Comparison of ENCODE assay signal across 15 cellular contexts in the genomic region with DNA sequence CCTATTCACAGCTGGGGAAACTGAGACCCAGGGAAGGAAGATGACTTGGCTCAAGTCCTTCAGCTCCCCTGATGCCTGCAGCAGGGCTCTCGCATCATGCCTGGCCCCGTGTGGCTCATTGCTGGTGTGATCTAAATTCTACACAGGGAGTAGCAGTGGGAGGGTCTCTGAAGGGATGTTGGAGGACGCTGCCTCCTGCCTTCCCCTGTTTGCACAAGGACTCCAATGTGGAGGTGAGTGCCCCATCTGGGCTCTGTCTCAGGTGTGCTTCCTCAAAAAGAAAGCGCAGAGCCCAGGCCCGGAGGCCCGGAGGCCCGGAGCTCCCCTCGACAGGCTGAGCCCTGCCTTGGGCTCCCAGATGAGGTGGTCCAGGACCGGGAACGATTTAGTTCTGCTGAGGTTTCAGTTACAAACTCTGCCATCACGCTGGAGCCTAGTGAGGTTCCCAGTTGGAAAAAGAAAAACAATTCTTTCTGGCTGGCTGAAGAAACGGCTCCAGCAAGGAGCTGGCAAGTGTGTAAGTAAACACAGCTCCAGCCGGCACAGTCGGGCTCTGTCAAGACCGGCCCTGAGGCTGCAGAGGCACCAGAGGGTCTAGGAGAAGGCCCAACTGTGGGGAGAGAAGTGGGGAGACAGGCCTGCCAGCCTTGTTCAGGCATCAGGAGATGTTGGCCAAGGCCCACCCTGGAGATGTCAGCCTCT. TPM values are rescaled to one million over a fixed set of nuclear protein-coding genes. Genes with fewer than 3 reads are reported as not detected.
A peak's percentile ranks its signal among the peaks of the same experiment; 100 is the strongest.
DNase-seq lines count a peak whose midpoint lies in the region; ATAC-seq and TF ChIP-seq lines count a peak whose summit lies in the region.
"Had no signal": no experiment of that assay in that cellular context is flagged by ENCODE, and none has a peak within 500 bp of the region (broad histone marks: within the 10 kb centered on the region; RNA-seq: fewer than 3 reads in every experiment).

No MANE protein-coding gene starts in this region.

- no peaks in the 10 kb centered on the region for H3K27me3 Mint-ChIP-seq in T-helper 17 cell
- no peaks in the 10 kb centered on the region for H3K27me3 Mint-ChIP-seq in stimulated activated naive B cell treated with anti-CD40 and anti-IgM and Interleukin-4, amounts not matched to agents 10 μg/mL and 1 μg/mL and 100 μg/mL, for 72 hours
- H3K27me3 Mint-ChIP-seq in activated CD4-positive, alpha-beta memory T cell treated with anti-CD3 and anti-CD28 coated beads for 36 hours = no peaks in the 10 kb centered on the region
- peaks cover 17% of the 10 kb centered on the region for H3K27me3 Mint-ChIP-seq in GM23338 (ENCODE audit: insufficient read depth, low read depth, poor library complexity)
- H3K27me3 Mint-ChIP-seq: activated naive CD4-positive, alpha-beta T cell treated with anti-CD3 and anti-CD28 coated beads, Interleukin-2, amount 10 ng/mL, durations not matched to agents 7 days and 5 days had no signal

- H4K20me1 ChIP-seq in GM23338 (replicated peaks; ENCODE audit: insufficient read depth) = no peaks in the 10 kb centered on the region; the same call in 1 of the 2 replicates

- H3K36me3 ChIP-seq in GM23338 (ENCODE audit: insufficient read depth) = no peaks in the 10 kb centered on the region; the same call in none of the 2 replicates

- H3K27me3 ChIP-seq in layer of hippocampus (ENCODE audit: control insufficient read depth, insufficient read depth, low read length) (no peaks in the 10 kb centered on the region), GM23338 (ENCODE audit: insufficient read depth) (no peaks in the 10 kb centered on the region)

- no peaks in the 10 kb centered on the region for H3K79me2 ChIP-seq in GM23338 (replicated peaks; ENCODE audit: insufficient read depth)

- no peak for TF ChIP-seq CTCF in GM23338 (conservative IDR thresholded peaks at IDR 0.05; ENCODE audit: low read depth in 2 of 2)

- intact Hi-C loops in activated CD4-positive, alpha-beta memory T cell treated with anti-CD3 and anti-CD28 coated beads for 36 hours (cut with micrococcal nuclease) = no loop called here

- no peaks in the 10 kb centered on the region for H3K9me2 ChIP-seq in GM23338 (ENCODE audit: insufficient read depth)
- H3K9me2 ChIP-seq: SK-N-SH had no signal

- no peak overlapping the region for H2AFZ ChIP-seq in GM23338

- H3K36me3 Mint-ChIP-seq in T-helper 17 cell (ENCODE audit: low read depth) (no peaks in the 10 kb centered on the region), GM23338 (ENCODE audit: low read depth) (peaks cover 18% of the 10 kb centered on the region)
- H3K36me3 Mint-ChIP-seq in stimulated activated naive B cell treated with anti-CD40 and anti-IgM and Interleukin-4, amounts not matched to agents 10 μg/mL and 1 μg/mL and 100 μg/mL, for 72 hours = peaks cover 50 to 77% of the 10 kb centered on the region in 2 donors
- no peaks in the 10 kb centered on the region for H3K36me3 Mint-ChIP-seq in activated CD4-positive, alpha-beta memory T cell treated with anti-CD3 and anti-CD28 coated beads for 36 hours

- CTCF ChIA-PET in activated CD4-positive, alpha-beta memory T cell treated with anti-CD3 and anti-CD28 coated beads for 36 hours (lab: Charles Lee) = no interaction called here

- peak overlapping the region; percentile 63 for H3K27ac Mint-ChIP-seq in T-helper 17 cell
- peak overlapping the region; percentile 81 for H3K27ac Mint-ChIP-seq in stimulated activated naive B cell treated with anti-CD40 and anti-IgM and Interleukin-4, amounts not matched to agents 10 μg/mL and 1 μg/mL and 100 μg/mL, for 72 hours
- H3K27ac Mint-ChIP-seq in activated CD4-positive, alpha-beta memory T cell treated with anti-CD3 and anti-CD28 coated beads for 36 hours = no peak overlapping the region
- no peak overlapping the region for H3K27ac Mint-ChIP-seq in GM23338

- H3K27ac ChIP-seq in layer of hippocampus (ENCODE audit: low read depth, low read length) (peak overlapping the region; percentile 36), GM23338 (ENCODE audit: low read depth) (no peak overlapping the region)

- no peaks in the 10 kb centered on the region for H3K4me1 ChIP-seq in GM23338 (ENCODE audit: insufficient read depth)
- H3K4me1 ChIP-seq: Caco-2 had no signal

- POLR2A ChIA-PET in activated CD4-positive, alpha-beta memory T cell treated with anti-CD3 and anti-CD28 coated beads for 36 hours (lab: Charles Lee) = interaction anchor here (1.2 kb wide), 1 partner anchor 14 kb away, joined by 3 read pairs; no protein-coding TSS in a partner anchor

- no peak for ATAC-seq in T-helper 17 cell
- ATAC-seq in stimulated activated naive B cell treated with anti-CD40 and anti-IgM and Interleukin-4, amounts not matched to agents 10 μg/mL and 1 μg/mL and 100 μg/mL, for 72 hours (replicated peaks) = no peak
- no peak for ATAC-seq in stimulated activated naive CD8-positive, alpha-beta T cell treated with anti-CD3 and anti-CD28 coated beads, Interleukin-15, Interleukin-2, amounts not matched to agents 100 U/mL and 50 U/mL, for 24 hours
- ATAC-seq in GM23338 = no peak
- ATAC-seq: stimulated activated effector memory CD8-positive, alpha-beta T cell treated with anti-CD3 and anti-CD28 coated beads, Interleukin-12 subunit alpha, Interleukin-12 subunit beta, amount 100 ng/mL, for 72 hours had no signal

- no peak overlapping the region for H3K4me2 ChIP-seq in GM23338
- H3K4me2 ChIP-seq: SK-N-SH had no signal

- H3F3A ChIP-seq in GM23338 (replicated peaks; ENCODE audit: low read depth) = no peaks in the 10 kb centered on the region

- no peaks in the 10 kb centered on the region for H3K9me3 Mint-ChIP-seq in stimulated activated naive B cell treated with anti-CD40 and anti-IgM and Interleukin-4, amounts not matched to agents 10 μg/mL and 1 μg/mL and 100 μg/mL, for 72 hours
- H3K9me3 Mint-ChIP-seq in activated CD4-positive, alpha-beta memory T cell treated with anti-CD3 and anti-CD28 coated beads for 36 hours = no peaks in the 10 kb centered on the region
- no peaks in the 10 kb centered on the region; the same call in 2 of the 3 replicates for H3K9me3 Mint-ChIP-seq in GM23338
- H3K9me3 Mint-ChIP-seq: activated naive CD4-positive, alpha-beta T cell treated with anti-CD3 and anti-CD28 coated beads, Interleukin-2, amount 10 ng/mL, durations not matched to agents 7 days and 5 days; brain; stimulated activated effector memory CD8-positive, alpha-beta T cell treated with anti-CD3 and anti-CD28 coated beads, Interleukin-12 subunit alpha, Interleukin-12 subunit beta, amount 100 ng/mL, for 72 hours had no signal

- H3K4me3 Mint-ChIP-seq in T-helper 17 cell (no peak overlapping the region), GM23338 (no peak overlapping the region)
- H3K4me3 Mint-ChIP-seq in stimulated activated naive B cell treated with anti-CD40 and anti-IgM and Interleukin-4, amounts not matched to agents 10 μg/mL and 1 μg/mL and 100 μg/mL, for 72 hours = peak overlapping the region; percentile 56 to 64
- no peak overlapping the region for H3K4me3 Mint-ChIP-seq in activated CD4-positive, alpha-beta memory T cell treated with anti-CD3 and anti-CD28 coated beads for 36 hours
- H3K4me3 Mint-ChIP-seq: activated naive CD4-positive, alpha-beta T cell treated with anti-CD3 and anti-CD28 coated beads, Interleukin-2, amount 10 ng/mL, durations not matched to agents 7 days and 5 days; brain; stimulated activated effector memory CD8-positive, alpha-beta T cell treated with anti-CD3 and anti-CD28 coated beads, Interleukin-12 subunit alpha, Interleukin-12 subunit beta, amount 100 ng/mL, for 72 hours had no signal

- H3K4me3 ChIP-seq in GM23338 = no peak overlapping the region

- H3K4me1 Mint-ChIP-seq in T-helper 17 cell (peaks cover 7% of the 10 kb centered on the region), GM23338 (no peaks in the 10 kb centered on the region)
- peaks cover 42 to 50% of the 10 kb centered on the region in 2 donors for H3K4me1 Mint-ChIP-seq in stimulated activated naive B cell treated with anti-CD40 and anti-IgM and Interleukin-4, amounts not matched to agents 10 μg/mL and 1 μg/mL and 100 μg/mL, for 72 hours
- peaks cover 4% of the 10 kb centered on the region for H3K4me1 Mint-ChIP-seq in activated CD4-positive, alpha-beta memory T cell treated with anti-CD3 and anti-CD28 coated beads for 36 hours (ENCODE audit: low read depth)

- DNase-seq in DMS79 (lab: John Stamatoyannopoulos, UW) = peak; percentile 74
- no peak for DNase-seq in T-helper 17 cell
- no peak for DNase-seq in stimulated activated naive B cell treated with anti-CD40 and anti-IgM and Interleukin-4, amounts not matched to agents 10 μg/mL and 1 μg/mL and 100 μg/mL, for 72 hours
- no peak for DNase-seq in activated CD4-positive, alpha-beta memory T cell treated with anti-CD3 and anti-CD28 coated beads for 36 hours
- DNase-seq in stimulated activated naive CD8-positive, alpha-beta T cell treated with anti-CD3 and anti-CD28 coated beads, Interleukin-15, Interleukin-2, amounts not matched to agents 100 U/mL and 50 U/mL, for 24 hours = no peak
- no peak for DNase-seq in GM23338 (ENCODE audit: low spot score)
- no peak for DNase-seq in OCI-M1 (lab: John Stamatoyannopoulos, UW)
- DNase-seq: activated naive CD4-positive, alpha-beta T cell treated with anti-CD3 and anti-CD28 coated beads, Interleukin-2, amount 10 ng/mL, durations not matched to agents 7 days and 5 days; Caco-2; kidney glomerular epithelial cell; NCI-H1694 treated with DMSO at 0.1 percent for 48 hours; SK-N-SH had no signal

- H3K9me3 ChIP-seq in T-helper 17 cell (ENCODE audit: control insufficient read depth, low read length, poor library complexity, severe bottlenecking) = no peaks in the 10 kb centered on the region
- H3K9me3 ChIP-seq: Caco-2, SK-N-SH had no signal

RNA-seq across cellular contexts. Expression of gene NAT10, which starts 49.8 kb away (rescaled TPM):
- 10 to 100 TPM; 53.0 to 59.1 TPM for total RNA-seq in T-helper 17 cell
- 10 to 100 TPM; 84.7 to 87.6 TPM for total RNA-seq in activated CD4-positive, alpha-beta memory T cell treated with anti-CD3 and anti-CD28 coated beads for 36 hours
- total RNA-seq in GM23338 (2014; rRNA removed; shearing (Covaris generic)) = 55.5 and 58.8 TPM in 2 replicates
- polyA plus RNA-seq in GM23338 (2016; fragmentation: Nextera tagmentation; extraction: Ambion mirVana) = 44.1 and 47.6 TPM in 2 replicates

Comparison
In these comparisons a context has a peak if more than half of its experiments do, and no peak if none do; other contexts are left out.
1. H3K27ac Mint-ChIP-seq: peak in T-helper 17 cell (single experiment) and stimulated activated naive B cell treated with anti-CD40 and anti-IgM and Interleukin-4, amounts not matched to agents 10 μg/mL and 1 μg/mL and 100 μg/mL, for 72 hours (single experiment); none in activated CD4-positive, alpha-beta memory T cell treated with anti-CD3 and anti-CD28 coated beads for 36 hours (single experiment) and GM23338 (single experiment).
2. H3K4me3 Mint-ChIP-seq: peak in stimulated activated naive B cell treated with anti-CD40 and anti-IgM and Interleukin-4, amounts not matched to agents 10 μg/mL and 1 μg/mL and 100 μg/mL, for 72 hours (2 of 2); none in T-helper 17 cell (single experiment), activated CD4-positive, alpha-beta memory T cell treated with anti-CD3 and anti-CD28 coated beads for 36 hours (single experiment) and GM23338 (single experiment).